Comparison of ENCODE assay signal across 8 cellular contexts in the genomic region with DNA sequence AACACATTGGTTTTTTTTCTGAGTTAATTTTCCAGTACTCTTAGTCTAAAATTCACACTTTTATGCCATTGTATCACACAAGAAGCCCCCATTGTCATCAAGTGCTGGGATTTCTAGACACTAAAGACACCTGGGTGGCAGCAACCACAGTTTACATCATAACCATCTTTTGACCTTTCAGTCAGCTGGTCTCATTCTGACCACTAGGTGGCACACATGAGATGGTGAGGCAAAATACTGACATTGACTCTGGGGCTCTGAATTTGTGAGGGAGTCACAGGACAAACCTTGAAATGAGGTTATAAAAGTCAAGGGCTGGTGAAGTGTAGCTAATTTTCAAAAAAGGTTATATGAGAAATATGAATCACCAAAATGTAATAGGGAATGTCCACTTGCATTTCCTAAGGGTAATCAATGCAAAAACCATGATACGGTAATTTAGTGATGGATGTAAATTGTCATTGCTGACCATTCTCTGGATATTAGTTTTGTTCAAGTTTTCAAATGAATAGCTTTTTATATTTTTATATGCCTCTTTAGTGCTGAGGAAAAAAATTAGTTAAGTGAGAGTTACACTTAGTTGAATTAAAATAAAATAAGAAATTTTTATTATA.
DNase-seq lines count a peak whose midpoint lies in the region; ATAC-seq and TF ChIP-seq lines count a peak whose summit lies in the region.

No MANE protein-coding gene starts in this region.

- in situ Hi-C loops in ACHN (cut with HindIII; ENCODE audit: low pct_ligation_motif_present, low pct_unique_long_range_greater_than_20kb, low sequenced_read_pairs): no loop called here
- in situ Hi-C loops in GM13976 (cut with MboI; ENCODE audit: low sequenced_read_pairs, unreplicated experiment): no loop called here

- ATAC-seq in HG02885 (IDR thresholded peaks at IDR 0.05; ENCODE audit: poor library complexity, unreplicated experiment) (peak; percentile 97), mucosa of descending colon (peak; percentile 78)

- intact Hi-C loops in mucosa of descending colon (cut with DNase I, micrococcal nuclease): no loop called here

- DNase-seq in ACHN: peak; percentile 61
- peak; percentile 17 for DNase-seq in GM13976 (ENCODE audit: low spot score)
- DNase-seq in NCI-H1930 (lab: John Stamatoyannopoulos, UW): peak; percentile 41 to 65
- peak; percentile 39 to 51 for DNase-seq in activated CD4-positive, alpha-beta T cell treated with anti-CD3 and anti-CD28 coated beads for 24 hours (ENCODE audit: low read depth in 2 of 2)
- DNase-seq in coronary artery (ENCODE audit: low spot score): no peak
- DNase-seq in mucosa of descending colon: peak in 1 of 3 donors; percentile 86
- DNase-seq in stimulated activated CD8-positive, alpha-beta memory T cell treated with anti-CD3 and anti-CD28 coated beads, Interleukin-7, amount 100 ng/mL, for 1 hour (ENCODE audit: low read depth in 2 of 2): peak; percentile 27 to 38

- H3K4me3 ChIP-seq in coronary artery (no peak overlapping the region), mucosa of descending colon (no peak overlapping the region)

- no peaks in the 10 kb centered on the region for H3K4me1 ChIP-seq in mucosa of descending colon (ENCODE audit: low read depth)

- no peaks in the 10 kb centered on the region for H3K36me3 ChIP-seq in mucosa of descending colon (ENCODE audit: low read depth)

- TF ChIP-seq CTCF in GM13976 (IDR thresholded peaks at IDR 0.05; ENCODE audit: borderline replicate concordance, control extremely low read depth, extremely low read depth, insufficient read depth, missing control alignments): peak; percentile 79
- TF ChIP-seq CTCF in coronary artery (IDR thresholded peaks at IDR 0.05): peak; percentile 65
- peak; percentile 59 for TF ChIP-seq CTCF in mucosa of descending colon (IDR thresholded peaks at IDR 0.05)

- no peak overlapping the region for H3K27ac ChIP-seq in coronary artery

- H3K9me3 ChIP-seq in mucosa of descending colon: no peaks in the 10 kb centered on the region
